8 cellular contexts compared by ENCODE assay signal in genomic region chr3:128878011-128878457, GRCh38. TPM values are rescaled to one million over a fixed set of nuclear protein-coding genes. Genes with fewer than 3 reads are reported as not detected.
A peak's percentile ranks its signal among the peaks of the same experiment; 100 is the strongest.
DNase-seq lines count a peak whose midpoint lies in the region; ATAC-seq, FAIRE-seq and TF ChIP-seq lines count a peak whose summit lies in the region.

No MANE protein-coding gene starts in this region.

- peak overlapping the region in 1 of 2 experiments; percentile 45 for H2BK12ac ChIP-seq in mesenchymal stem cell (ENCODE audit: low read length in 2 of 2)

- no peaks in the 10 kb centered on the region for H4K20me1 ChIP-seq in K562 (replicated peaks; ENCODE audit: control insufficient read depth, insufficient read depth, low read length)

- no peak overlapping the region for H3K18ac ChIP-seq in mesenchymal stem cell (ENCODE audit: low read depth in 1 of 2, low read length in 2 of 2)

- H3K23ac ChIP-seq in mesenchymal stem cell (ENCODE audit: low read length in 2 of 2): no peak overlapping the region

- ATAC-seq in heart left ventricle (no peak), K562 (no peak), upper lobe of right lung (no peak), GM21367 (IDR thresholded peaks at IDR 0.05; ENCODE audit: unreplicated experiment) (no peak)

- peak overlapping the region; percentile 69 for H4K8ac ChIP-seq in mesenchymal stem cell (ENCODE audit: low read length)

- peak overlapping the region; percentile 84 to 98 for H3K9ac ChIP-seq in K562 (ENCODE audit: insufficient read depth in 1 of 2, low read depth in 2 of 2, low read length in 2 of 2)
- peak overlapping the region; percentile 96 for H3K9ac ChIP-seq in mesenchymal stem cell (ENCODE audit: low read length)

- H3K4me3 ChIP-seq in heart left ventricle: peak overlapping the region in 11 of 12 donors; percentile 62 to 92 (median 76)
- H3K4me3 ChIP-seq in K562: peak overlapping the region; percentile 74
- peak overlapping the region in 1 of 2 experiments; percentile 91 for H3K4me3 ChIP-seq in mesenchymal stem cell (ENCODE audit: insufficient read depth in 1 of 2, low read depth in 1 of 2, low read length in 2 of 2)
- peak overlapping the region; percentile 83 for H3K4me3 ChIP-seq in upper lobe of right lung

- TF ChIP-seq POLR2A in heart left ventricle (IDR thresholded peaks at IDR 0.05): no peak
- no peak for TF ChIP-seq POLR2A in K562 (conservative IDR thresholded peaks at IDR 0.05)

- H2BK15ac ChIP-seq in mesenchymal stem cell (ENCODE audit: low read depth, poor library complexity, severe bottlenecking): no peak overlapping the region

- TF ChIP-seq EP300 in K562 (IDR thresholded peaks at IDR 0.05; ENCODE audit: low read length): no peak

- no peak for FAIRE-seq in K562 (lab: Jason Lieb, UNC)

- H3K27ac ChIP-seq in heart left ventricle (peak overlapping the region in 11 of 12 donors; percentile 90 to 98 (median 95)), K562 (ENCODE audit: extremely low read depth, low read depth, low read length) (peak overlapping the region; percentile 98; the same call in 2 of the 3 replicates), mesenchymal stem cell (ENCODE audit: low read length, poor library complexity, severe bottlenecking) (no peak overlapping the region), upper lobe of right lung (peak overlapping the region; percentile 92)

- H3K79me2 ChIP-seq in K562 (ENCODE audit: control insufficient read depth, insufficient read depth, low read length): peaks cover 52% of the 10 kb centered on the region

- H2AFZ ChIP-seq in K562 (ENCODE audit: low read depth, low read length): no peak overlapping the region
- no peak overlapping the region for H2AFZ ChIP-seq in mesenchymal stem cell (ENCODE audit: low read depth, low read length)

- H3K9me3 ChIP-seq in heart left ventricle (no peaks in the 10 kb centered on the region), K562 (replicated peaks; ENCODE audit: control insufficient read depth, insufficient read depth, low read depth, low read length) (no peaks in the 10 kb centered on the region), mesenchymal stem cell (ENCODE audit: control insufficient read depth, low read length) (no peaks in the 10 kb centered on the region), upper lobe of right lung (no peaks in the 10 kb centered on the region)

- peaks cover 18% of the 10 kb centered on the region for H3K79me1 ChIP-seq in mesenchymal stem cell (replicated peaks; ENCODE audit: low read length, poor library complexity, severe bottlenecking)

- CTCF ChIA-PET in K562 (lab: Yijun Ruan, JAX; ENCODE audit: low intra/inter-chr PET ratio): no interaction called here

- DNase-seq in heart left ventricle (no peak), cardiac septum (ENCODE audit: low spot score) (no peak), K562 (ENCODE audit: extremely low read depth in 1 of 4, low spot score in 3 of 4) (no peak), mesenchymal stem cell (no peak), upper lobe of right lung (no peak), glomerular visceral epithelial cell (ENCODE audit: extremely low spot score) (no peak), NCI-H2107 treated with DMSO at 0.1 percent for 48 hours (lab: John Stamatoyannopoulos, UW; ENCODE audit: unreplicated experiment) (no peak)

- H3K4ac ChIP-seq in mesenchymal stem cell (ENCODE audit: low read depth in 1 of 2, low read length in 2 of 2): peak overlapping the region in 1 of 2 experiments; percentile 32

- TF ChIP-seq CTCF in heart left ventricle (IDR thresholded peaks at IDR 0.05): no peak
- TF ChIP-seq CTCF in K562 (IDR thresholded peaks at IDR 0.05 in 2 of 3, conservative IDR thresholded peaks at IDR 0.05 in 1 of 3; ENCODE audit: insufficient read depth in 2 of 3, low read depth in 1 of 3, low read length in 3 of 3): no peak
- TF ChIP-seq CTCF in upper lobe of right lung (IDR thresholded peaks at IDR 0.05): no peak

- H3K27me3 ChIP-seq in heart left ventricle (no peaks in the 10 kb centered on the region), K562 (ENCODE audit: control insufficient read depth in 2 of 2, insufficient read depth in 2 of 2, low read length in 2 of 2) (no peaks in the 10 kb centered on the region), mesenchymal stem cell (ENCODE audit: control insufficient read depth in 1 of 2, insufficient read depth in 1 of 2, low read length in 2 of 2) (peaks cover 0 to 18% of the 10 kb centered on the region in 2 experiments), upper lobe of right lung (no peaks in the 10 kb centered on the region)

- no peak overlapping the region for H4K91ac ChIP-seq in mesenchymal stem cell (ENCODE audit: low read length)

- H3K4me2 ChIP-seq in K562 (ENCODE audit: insufficient read depth, low read length) (peak overlapping the region; percentile 95), mesenchymal stem cell (ENCODE audit: low read length, poor library complexity, severe bottlenecking) (peak overlapping the region; percentile 67)

- peak overlapping the region; percentile 52 for H2AK5ac ChIP-seq in mesenchymal stem cell (ENCODE audit: low read length, severe bottlenecking)

- no peaks in the 10 kb centered on the region for H3K9me1 ChIP-seq in K562 (ENCODE audit: control insufficient read depth, insufficient read depth, low read length)

- no peak for TF ChIP-seq RAD21 in K562 (CRISPR knock-in tag; conservative IDR thresholded peaks at IDR 0.05 in 1 of 2, IDR thresholded peaks at IDR 0.05 in 1 of 2)

- H3K4me1 ChIP-seq in heart left ventricle: peaks cover 0 to 56% (median 30%) of the 10 kb centered on the region in 12 donors
- peaks cover 6 to 12% of the 10 kb centered on the region in 2 experiments; a peak in 3 of 5 replicates for H3K4me1 ChIP-seq in K562 (replicated peaks in 1 of 2; ENCODE audit: control insufficient read depth in 2 of 2, insufficient read depth in 2 of 2, low read length in 2 of 2)
- H3K4me1 ChIP-seq in mesenchymal stem cell (ENCODE audit: control insufficient read depth, insufficient read depth, low read depth, low read length): peaks cover 9% of the 10 kb centered on the region
- peaks cover 23% of the 10 kb centered on the region for H3K4me1 ChIP-seq in upper lobe of right lung

- H3K14ac ChIP-seq in mesenchymal stem cell (ENCODE audit: low read length in 2 of 2): no peak overlapping the region

- 83 to 91% (median 90%) methylated on average over 7 of the region's 7 CpGs for WGBS in heart left ventricle, 4 donors
- WGBS in K562 (ENCODE audit: insufficient coverage, low coverage, missing lambda C conversion rate): 41% methylated on average over 5 of the region's 7 CpGs
- 92% methylated on average over 6 of the region's 7 CpGs for WGBS in mesenchymal stem cell

- POLR2A ChIA-PET in K562 (lab: Yijun Ruan, JAX): interaction anchor here (0.6 to 2.0 kb wide), 4 partner anchors 8 to 296 kb away, joined by 4 to 8 read pairs (median 6); no protein-coding TSS in a partner anchor

- BruUV-seq in K562 (replicated peaks; lab: Mats Ljungman, UMichigan): no TSS peak

- no peak overlapping the region for H2BK5ac ChIP-seq in mesenchymal stem cell (ENCODE audit: low read depth, low read length, poor library complexity, severe bottlenecking)

- no peak overlapping the region for H2BK120ac ChIP-seq in mesenchymal stem cell (ENCODE audit: low read depth, low read length)

- intact Hi-C loops in heart left ventricle (cut with DNase I) (no loop called here), cardiac septum (cut with DNase I) (loop anchor here (2.0 to 10.0 kb wide), 2 partner anchors 193 to 261 kb away; no protein-coding TSS in a partner anchor), K562 (cut with micrococcal nuclease) (loop anchor here (5.0 kb wide), 1 partner anchor 139 kb away; no protein-coding TSS in a partner anchor), upper lobe of right lung (cut with DNase I) (no loop called here)

- H3K36me3 ChIP-seq in heart left ventricle (peaks cover 0 to 18% (median 0%) of the 10 kb centered on the region in 9 donors), K562 (ENCODE audit: control insufficient read depth, insufficient read depth, low read length) (peaks cover 26% of the 10 kb centered on the region; the same call in 2 of the 3 replicates), mesenchymal stem cell (ENCODE audit: control insufficient read depth in 1 of 2, insufficient read depth in 2 of 2, low read depth in 1 of 2, low read length in 2 of 2) (peaks cover 0 to 20% of the 10 kb centered on the region in 2 experiments), upper lobe of right lung (peaks cover 10% of the 10 kb centered on the region)

- in situ Hi-C loops in K562 (cut with MboI): no loop called here

TF ChIP-seq in K562, 482 proteins besides CTCF, POLR2A, EP300 and RAD21 (continues in another document):
- TF ChIP-seq PTTG1 (tag; IDR thresholded peaks at IDR 0.05; ENCODE audit: low read depth) (peak; percentile 84), SMAD3 (CRISPR knock-in tag; conservative IDR thresholded peaks at IDR 0.05) (0 out of 2 replicates have a peak, but pooled peaks have one; percentile 38)

RNA-seq across cellular contexts. Expression of gene ACAD9, which starts 1.4 kb away (rescaled TPM):
- total RNA-seq in heart left ventricle (10 to 100 TPM; 29.9 to 44.9 (median 36.7) TPM), cardiac septum (29.3 TPM), K562 (2014; rRNA removed) (30.1 and 31.2 TPM in 2 replicates), K562 (2014; rRNA removed; fragmentation: Illumina TruSeq; extraction: Trizol) (16.1 and 17.5 TPM in 2 replicates), K562 (2015; rRNA removed; fragmentation: Illumina TruSeq; extraction: Trizol) (22.5 and 22.8 TPM in 2 replicates), K562 (2021) (30.3 and 32.6 TPM in 2 replicates), upper lobe of right lung (43.0 TPM)
- polyA plus RNA-seq in heart left ventricle (10 to 100 TPM; 24.6 to 25.8 TPM), K562 (2011; rRNA removed) (18.1 and 21.3 TPM in 2 replicates), K562 (2014; fragmentation: Illumina TruSeq; extraction: Trizol) (25.8 and 27.3 TPM in 2 replicates), K562 (2014; fragmentation: Nextera tagmentation; extraction: Ambion mirVana) (10 to 100 TPM; 10.2 to 11.2 TPM), K562 (2014; rRNA removed) (28.1 and 30.2 TPM in 2 replicates)
- 67.4 and 149 TPM in 2 replicates for total RNA-seq in K562 (2011; cell fraction: chromatin; rRNA removed; ENCODE audit: low replicate concordance)
- total RNA-seq in K562 (2011; cell fraction: nucleolus; rRNA removed): 104 and 107 TPM in 2 replicates
- total RNA-seq in K562 (2011; cell fraction: nucleoplasm; rRNA removed): 71.4 and 73.7 TPM in 2 replicates
- polyA plus RNA-seq in K562 (2011; cell fraction: cytosol; rRNA removed): 18.4 and 28.1 TPM in 2 replicates
- polyA plus RNA-seq in K562 (2011; cell fraction: nucleus; rRNA removed): 56.6 and 83.3 TPM in 2 replicates
- 20.0 and 24.2 TPM in 2 replicates for polyA plus RNA-seq in K562 (2012)
- polyA minus RNA-seq in K562 (2011; rRNA and poly(A)+ RNA removed): 20.4 and 22.3 TPM in 2 replicates
- polyA minus RNA-seq in K562 (2011; cell fraction: cytosol; rRNA and poly(A)+ RNA removed): 12.1 and 14.0 TPM in 2 replicates
- 48.0 and 48.9 TPM in 2 replicates for polyA minus RNA-seq in K562 (2011; cell fraction: nucleus; rRNA and poly(A)+ RNA removed)
- polyA plus RNA-seq in mesenchymal stem cell (2013, experiment 1 of 2): 25.3 TPM
- polyA plus RNA-seq in mesenchymal stem cell (2013, experiment 2 of 2): 26.9 TPM

Comparison
In these comparisons a context has a peak if more than half of its experiments do, and no peak if none do; other contexts are left out.
1. intact Hi-C loops: an anchor here in cardiac septum (2.0 to 10.0 kb wide) and K562 (5.0 kb wide); none called in heart left ventricle and upper lobe of right lung.